ENCODE assay signal across 9 cellular contexts in the genomic region with DNA sequence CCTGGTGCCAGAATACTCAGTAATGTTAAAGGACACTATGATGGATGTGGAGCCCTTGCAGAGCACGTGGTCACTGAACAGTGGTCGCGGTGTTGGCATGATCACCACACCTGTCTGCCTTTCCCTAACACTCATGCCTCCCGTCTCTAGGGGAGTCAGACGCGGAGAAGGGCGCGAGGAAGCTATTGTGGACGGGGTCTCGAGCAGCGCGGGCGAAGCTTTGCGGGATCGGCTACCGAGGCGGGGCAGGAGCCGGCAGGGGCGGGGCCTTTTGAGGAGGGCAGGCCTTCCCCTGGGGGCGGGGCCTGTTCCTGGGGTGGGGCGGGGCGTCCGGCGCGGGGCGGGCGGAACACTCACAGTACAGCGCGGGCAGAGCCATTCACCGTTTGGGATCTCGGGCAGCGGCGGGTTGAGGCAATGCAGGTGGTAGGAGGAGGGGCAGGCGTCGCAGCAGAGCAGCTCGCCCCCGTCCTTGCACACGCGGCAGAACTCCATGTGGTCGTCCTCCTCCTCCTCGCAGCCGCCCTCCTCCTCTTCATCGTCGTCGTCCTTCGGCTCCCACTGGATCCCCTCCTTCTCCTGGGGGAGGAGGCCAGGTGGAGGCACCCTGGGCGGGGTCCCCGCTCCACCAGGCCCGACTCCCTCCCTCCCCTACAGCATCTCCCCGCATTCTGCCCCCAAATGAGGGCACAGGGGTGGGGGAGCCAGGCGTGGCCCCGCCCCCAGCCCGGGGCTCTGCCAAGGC. TPM values are rescaled to one million over a fixed set of nuclear protein-coding genes. Genes with fewer than 3 reads are reported as not detected.
DNase-seq lines count a peak whose midpoint lies in the region; ATAC-seq and TF ChIP-seq lines count a peak whose summit lies in the region.
"Had no signal": no experiment of that assay in that cellular context is flagged by ENCODE, and none has a peak within 500 bp of the region (broad histone marks: within the 10 kb centered on the region; RNA-seq: fewer than 3 reads in every experiment).

No MANE protein-coding gene starts in this region.

- peaks cover 27% of the 10 kb centered on the region for H3K27me3 ChIP-seq in NT2/D1 (ENCODE audit: insufficient read depth, insufficient read length)

- DNase-seq in GM12865 (ENCODE audit: low read depth) (peak; percentile 19), NT2/D1 (ENCODE audit: low read depth, low spot score) (no peak), activated gamma-delta T cell (lab: John Stamatoyannopoulos, UW) (peak; percentile 24), left ventricle myocardium superior (peak; percentile 62), GDM1 (lab: John Stamatoyannopoulos, UW) (no peak), cerebellar nuclear complex (lab: John Stamatoyannopoulos, UW) (no peak)
- DNase-seq in stimulated activated CD4-positive, alpha-beta T cell treated with anti-CD3 and anti-CD28 coated beads, Interleukin-15, amount 100 ng/mL, for 48 hours (ENCODE audit: low read depth in 2 of 2), result peak; percentile 65 to 66

- no peaks in the 10 kb centered on the region for H3K4me1 ChIP-seq in NT2/D1 (ENCODE audit: insufficient read depth, insufficient read length)

- no peaks in the 10 kb centered on the region for H3K36me3 ChIP-seq in NT2/D1 (ENCODE audit: insufficient read depth, insufficient read length, low read length)

- intact Hi-C loops in left ventricle myocardium superior (cut with micrococcal nuclease), result no loop called here

- H3K9me3 ChIP-seq in NT2/D1 (ENCODE audit: insufficient read depth, low read length), result no peaks in the 10 kb centered on the region

- no peak overlapping the region for H3K4me3 ChIP-seq in GM12865 (ENCODE audit: low read depth, low read length)
- H3K4me3 ChIP-seq in NT2/D1 (ENCODE audit: insufficient read length, low read depth), result peak overlapping the region; percentile 15

- no peak for TF ChIP-seq CTCF in GM12865 (IDR thresholded peaks at IDR 0.05; ENCODE audit: insufficient read depth, low read depth, low read length, missing control alignments)

- peak overlapping the region; percentile 56 for H3K9ac ChIP-seq in NT2/D1 (ENCODE audit: insufficient read length, low read depth)

- ATAC-seq in left ventricle myocardium superior (peak; percentile 75), GM19463 (IDR thresholded peaks at IDR 0.05; ENCODE audit: unreplicated experiment) (no peak)

RNA-seq across cellular contexts. Expression of a gene that starts 31.5 kb away (rescaled TPM):
- 0.12 TPM for total RNA-seq in left ventricle myocardium superior
- total RNA-seq: myocyte had no signal

RNA-seq across cellular contexts. Expression of a gene that starts 50.7 kb away (rescaled TPM):
- 248 TPM for total RNA-seq in left ventricle myocardium superior

RNA-seq across cellular contexts. Expression of a gene that starts 57.2 kb away (rescaled TPM):
- 82.3 TPM for total RNA-seq in left ventricle myocardium superior

Comparison
In these comparisons a context has a peak if more than half of its experiments do, and no peak if none do; other contexts are left out.
1. DNase-seq: peak in GM12865 (single experiment), activated gamma-delta T cell (single experiment), left ventricle myocardium superior (single experiment) and stimulated activated CD4-positive, alpha-beta T cell treated with anti-CD3 and anti-CD28 coated beads, Interleukin-15, amount 100 ng/mL, for 48 hours (2 of 2); none in NT2/D1 (single experiment), GDM1 (single experiment) and cerebellar nuclear complex (0 of 2).